Comparison of ENCODE assay signal across 9 cellular contexts in the genomic region with DNA sequence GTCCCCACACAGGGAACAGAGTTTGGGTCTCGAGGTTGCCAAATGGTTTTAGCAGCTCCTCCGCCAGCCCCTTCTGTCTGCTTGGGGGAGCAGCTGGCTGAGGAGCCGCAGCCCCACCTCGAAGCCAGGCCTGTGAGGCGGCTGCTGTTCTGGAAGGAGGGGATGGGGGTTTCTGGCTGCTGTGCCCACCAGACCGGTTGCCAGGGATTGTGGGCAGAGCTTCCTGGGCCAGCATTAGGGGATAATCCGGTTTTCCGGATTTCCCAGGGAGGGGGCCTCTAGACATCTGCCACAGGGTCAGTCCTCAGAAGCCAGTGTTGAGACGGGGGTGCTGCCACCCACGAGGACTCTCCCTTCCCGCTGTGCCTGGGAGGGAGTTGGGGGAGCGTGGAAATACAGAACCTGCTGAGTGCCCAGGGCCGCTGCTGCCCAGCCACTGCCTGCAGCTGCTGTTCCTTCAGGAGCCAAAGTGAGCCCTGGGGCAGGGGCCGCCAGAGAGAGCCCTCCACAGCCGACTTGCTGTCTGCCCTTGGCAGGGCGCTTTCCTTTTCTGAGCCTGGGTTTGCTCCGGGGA. TPM values are rescaled to one million over a fixed set of nuclear protein-coding genes. Genes with fewer than 3 reads are reported as not detected.
A peak's percentile ranks its signal among the peaks of the same experiment; 100 is the strongest.
DNase-seq lines count a peak whose midpoint lies in the region; ATAC-seq and TF ChIP-seq lines count a peak whose summit lies in the region.
"Had no signal": no experiment of that assay in that cellular context is flagged by ENCODE, and none has a peak within 500 bp of the region (broad histone marks: within the 10 kb centered on the region; RNA-seq: fewer than 3 reads in every experiment).

No MANE protein-coding gene starts in this region.

- peaks cover 0 to 8% (median 4%) of the 10 kb centered on the region in 5 donors for H3K36me3 Mint-ChIP-seq in naive thymus-derived CD4-positive, alpha-beta T cell

- peak overlapping the region; percentile 98 for H3K4me3 ChIP-seq in AG09309 (ENCODE audit: control insufficient read depth, low read depth, low read length)
- peak overlapping the region; percentile 93 for H3K4me3 ChIP-seq in LNCaP clone FGC (ENCODE audit: low read depth, low read length)
- peak overlapping the region; percentile 94 for H3K4me3 ChIP-seq in coronary artery
- H3K4me3 ChIP-seq in naive thymus-derived CD4-positive, alpha-beta T cell (ENCODE audit: low read length): peak overlapping the region; percentile 67

- POLR2A ChIA-PET in naive thymus-derived CD4-positive, alpha-beta T cell (lab: Charles Lee): interaction anchor here (1.0 to 6.3 kb wide), 4 partner anchors 23 to 127 kb away, joined by 3 to 70 read pairs (median 6); no protein-coding TSS in a partner anchor

- peak overlapping the region; percentile 52 to 96 (median 90) for H3K4me3 Mint-ChIP-seq in naive thymus-derived CD4-positive, alpha-beta T cell

- no peaks in the 10 kb centered on the region for H3K9me3 ChIP-seq in naive thymus-derived CD4-positive, alpha-beta T cell (ENCODE audit: control insufficient read depth in 2 of 3, low read length in 3 of 3)

- TF ChIP-seq CTCF in AG09309 (IDR thresholded peaks at IDR 0.05; ENCODE audit: control insufficient read depth, insufficient read depth, low read depth, low read length, missing control alignments) (no peak), LNCaP clone FGC (IDR thresholded peaks at IDR 0.05; ENCODE audit: control insufficient read depth, extremely low read depth, insufficient read depth) (no peak), coronary artery (IDR thresholded peaks at IDR 0.05) (no peak)

- peak overlapping the region in 7 of 9 donors; percentile 10 to 94 (median 77) for H3K27ac Mint-ChIP-seq in naive thymus-derived CD4-positive, alpha-beta T cell

- ATAC-seq in naive thymus-derived CD4-positive, alpha-beta T cell: no peak
- ATAC-seq in HG02678 (IDR thresholded peaks at IDR 0.05; ENCODE audit: unreplicated experiment) (no peak), GM21825 (IDR thresholded peaks at IDR 0.05; ENCODE audit: unreplicated experiment) (no peak)

- no peaks in the 10 kb centered on the region for H3K27me3 ChIP-seq in naive thymus-derived CD4-positive, alpha-beta T cell (ENCODE audit: control insufficient read depth in 2 of 2, insufficient read depth in 2 of 2, low read length in 2 of 2)

- intact Hi-C loops in naive thymus-derived CD4-positive, alpha-beta T cell (cut with micrococcal nuclease): no loop called here

- DNase-seq in AG09309 (ENCODE audit: low read depth) (no peak), LNCaP clone FGC (ENCODE audit: low read depth) (no peak), coronary artery (ENCODE audit: low spot score) (no peak), NCI-H1417 treated with DMSO at 0.1 percent for 48 hours (lab: John Stamatoyannopoulos, UW) (no peak), medulla oblongata (ENCODE audit: extremely low spot score) (no peak)
- DNase-seq in naive thymus-derived CD4-positive, alpha-beta T cell: no peak
- DNase-seq: NK-92 treated with Interleukin-12 subunit alpha and Interleukin-12 subunit beta, amount 100 ng/mL, for 24 hours had no signal

- H3K4me1 Mint-ChIP-seq in naive thymus-derived CD4-positive, alpha-beta T cell: peaks cover 8 to 32% (median 16%) of the 10 kb centered on the region in 7 donors

- H3K4me1 ChIP-seq in naive thymus-derived CD4-positive, alpha-beta T cell (ENCODE audit: control insufficient read depth in 2 of 2, insufficient read depth in 2 of 2, low read length in 2 of 2): peaks cover 8 to 9% of the 10 kb centered on the region in 2 donors

- CTCF ChIA-PET in naive thymus-derived CD4-positive, alpha-beta T cell (lab: Charles Lee): interaction anchor here (0.9 to 3.7 kb wide), 5 partner anchors 9 to 239 kb away, joined by 3 to 28 read pairs (median 5); no protein-coding TSS in a partner anchor

- no peaks in the 10 kb centered on the region for H3K27me3 Mint-ChIP-seq in naive thymus-derived CD4-positive, alpha-beta T cell

- peaks cover 0 to 40% (median 5%) of the 10 kb centered on the region in 3 experiments for H3K36me3 ChIP-seq in naive thymus-derived CD4-positive, alpha-beta T cell (ENCODE audit: control insufficient read depth in 2 of 3, insufficient read depth in 3 of 3, low read length in 3 of 3)

- no peaks in the 10 kb centered on the region for H3K9me3 Mint-ChIP-seq in naive thymus-derived CD4-positive, alpha-beta T cell

- H3K27ac ChIP-seq in coronary artery: peak overlapping the region; percentile 89 to 91
- H3K27ac ChIP-seq in naive thymus-derived CD4-positive, alpha-beta T cell (ENCODE audit: low read depth, low read length): peak overlapping the region; percentile 81

RNA-seq across cellular contexts. Expression of a gene that starts 2.0 kb away (rescaled TPM):
- 10 to 100 TPM; 39.0 to 47.3 (median 45.8) TPM for total RNA-seq in naive thymus-derived CD4-positive, alpha-beta T cell
- polyA plus RNA-seq in naive thymus-derived CD4-positive, alpha-beta T cell: 10 to 100 TPM; 20.4 to 41.4 TPM

RNA-seq across cellular contexts. Expression of a gene that starts 10.3 kb away (rescaled TPM):
- total RNA-seq in naive thymus-derived CD4-positive, alpha-beta T cell: 10 to 100 TPM; 30.0 to 81.4 (median 67.8) TPM
- 100 to 1,000 TPM; 138 to 181 TPM for polyA plus RNA-seq in naive thymus-derived CD4-positive, alpha-beta T cell

RNA-seq across cellular contexts. Expression of a gene that starts 26.3 kb away (rescaled TPM):
- total RNA-seq in naive thymus-derived CD4-positive, alpha-beta T cell: 10 to 100 TPM; 21.6 to 34.5 (median 22.7) TPM
- 10 to 100 TPM; 24.2 to 36.4 TPM for polyA plus RNA-seq in naive thymus-derived CD4-positive, alpha-beta T cell

RNA-seq across cellular contexts. Expression of a gene that starts 37.3 kb away (rescaled TPM):
- 1 to 10 TPM in 2 of 5 experiments, under 1 TPM in 2, not detected in 1; 0.24 to 1.8 (median 0.83) TPM for total RNA-seq in naive thymus-derived CD4-positive, alpha-beta T cell
- polyA plus RNA-seq in naive thymus-derived CD4-positive, alpha-beta T cell: under 1 TPM in 1 of 2 donors, not detected in 1; 0.12 TPM

RNA-seq across cellular contexts. Expression of a gene that starts 38.8 kb away (rescaled TPM):
- total RNA-seq in naive thymus-derived CD4-positive, alpha-beta T cell: 100 to 1,000 TPM; 109 to 247 (median 120) TPM
- 100 to 1,000 TPM; 246 to 349 TPM for polyA plus RNA-seq in naive thymus-derived CD4-positive, alpha-beta T cell
